In genomic region chr19:19032420-19033175, GRCh38 we compare ENCODE assay signal across 8 cellular contexts. TPM values are rescaled to one million over a fixed set of nuclear protein-coding genes. Genes with fewer than 3 reads are reported as not detected.
DNase-seq lines count a peak whose midpoint lies in the region; ATAC-seq and TF ChIP-seq lines count a peak whose summit lies in the region.

No MANE protein-coding gene starts in this region.

- peak overlapping the region; percentile 96 for H3K4me3 ChIP-seq in LNCaP clone FGC (ENCODE audit: low read depth, low read length)
- H3K4me3 ChIP-seq in SJSA1: peak overlapping the region; percentile 97
- H3K4me3 ChIP-seq in thoracic aorta: peak overlapping the region; percentile 73

- 0 out of 2 replicates have a peak, but pooled peaks cover 3% of the 10 kb centered on the region for H3K9me3 ChIP-seq in SJSA1 (replicated peaks)
- H3K9me3 ChIP-seq in thoracic aorta: no peaks in the 10 kb centered on the region

- H3K27ac ChIP-seq in SJSA1: peak overlapping the region; percentile 91
- H3K27ac ChIP-seq in thoracic aorta: peak overlapping the region; percentile 89 to 91

- H3K27me3 ChIP-seq in SJSA1 (replicated peaks): no peaks in the 10 kb centered on the region
- no peaks in the 10 kb centered on the region for H3K27me3 ChIP-seq in thoracic aorta (replicated peaks; ENCODE audit: insufficient read depth)

- TF ChIP-seq CTCF in LNCaP clone FGC (IDR thresholded peaks at IDR 0.05; ENCODE audit: control insufficient read depth, extremely low read depth, insufficient read depth) (no peak), osteocyte (IDR thresholded peaks at IDR 0.05) (no peak), thoracic aorta (IDR thresholded peaks at IDR 0.05) (no peak)

- no peaks in the 10 kb centered on the region for H3K9me3 Mint-ChIP-seq in activated naive CD8-positive, alpha-beta T cell (ENCODE audit: low read depth)
- no peaks in the 10 kb centered on the region for H3K9me3 Mint-ChIP-seq in osteocyte (ENCODE audit: unreplicated experiment)

- peaks cover 62% of the 10 kb centered on the region for H3K36me3 ChIP-seq in SJSA1
- peaks cover 14% of the 10 kb centered on the region for H3K36me3 ChIP-seq in thoracic aorta

- peak; percentile 94 for DNase-seq in Caki2 (ENCODE audit: low read depth)
- DNase-seq in LNCaP clone FGC (ENCODE audit: low read depth): peak; percentile 75
- peak; percentile 97 to 99 for DNase-seq in SJSA1 (ENCODE audit: low read depth in 1 of 2, low spot score in 2 of 2)
- DNase-seq in Right ventricle myocardium inferior (ENCODE audit: missing footprints): peak; percentile 88
- peak; percentile 93 for DNase-seq in osteocyte (ENCODE audit: extremely low spot score, unreplicated experiment)
- DNase-seq in thoracic aorta (ENCODE audit: low spot score): peak; percentile 86

- peaks cover 13% of the 10 kb centered on the region for H3K4me1 ChIP-seq in SJSA1 (replicated peaks)
- H3K4me1 ChIP-seq in thoracic aorta (ENCODE audit: control insufficient read depth in 1 of 2, low read depth in 2 of 2): peaks cover 10 to 19% of the 10 kb centered on the region in 2 donors

- H3K4me1 Mint-ChIP-seq in activated naive CD8-positive, alpha-beta T cell (ENCODE audit: low read depth): peaks cover 40% of the 10 kb centered on the region
- peaks cover 26% of the 10 kb centered on the region for H3K4me1 Mint-ChIP-seq in osteocyte (ENCODE audit: unreplicated experiment)

- peaks cover 8% of the 10 kb centered on the region for H3K36me3 Mint-ChIP-seq in activated naive CD8-positive, alpha-beta T cell
- peaks cover 14% of the 10 kb centered on the region for H3K36me3 Mint-ChIP-seq in osteocyte (ENCODE audit: unreplicated experiment)

- H3K27me3 Mint-ChIP-seq in activated naive CD8-positive, alpha-beta T cell: no peaks in the 10 kb centered on the region
- H3K27me3 Mint-ChIP-seq in osteocyte (ENCODE audit: unreplicated experiment): no peaks in the 10 kb centered on the region

- peak overlapping the region; percentile 95 for H3K4me3 Mint-ChIP-seq in activated naive CD8-positive, alpha-beta T cell
- peak overlapping the region; percentile 81 for H3K4me3 Mint-ChIP-seq in osteocyte (ENCODE audit: unreplicated experiment)

- peak overlapping the region; percentile 94 for H3K27ac Mint-ChIP-seq in activated naive CD8-positive, alpha-beta T cell
- H3K27ac Mint-ChIP-seq in osteocyte (ENCODE audit: unreplicated experiment): peak overlapping the region; percentile 84

- intact Hi-C loops in Right ventricle myocardium inferior (cut with DNase I): no loop called here

- in situ Hi-C loops in Caki2 (cut with HindIII; ENCODE audit: low pct_unique_long_range_greater_than_20kb, low sequenced_read_pairs): no loop called here

- peak; percentile 53 for ATAC-seq in GM21723 (IDR thresholded peaks at IDR 0.05; ENCODE audit: unreplicated experiment)
- ATAC-seq in Right ventricle myocardium inferior: peak; percentile 76
- ATAC-seq in thoracic aorta (ENCODE audit: insufficient number of reproducible peaks, low FRiP score, low read depth): peak; percentile 83

RNA-seq across cellular contexts. Expression of gene SUGP2, which starts 0.7 kb away (rescaled TPM):
- 33.4 and 36.5 TPM in 2 replicates for total RNA-seq in Caki2 (2014; rRNA removed; shearing (Covaris generic); ENCODE audit: low replicate concordance)
- total RNA-seq in SJSA1 (2014; rRNA removed; shearing (Covaris generic)): 31.8 and 46.4 TPM in 2 replicates
- total RNA-seq in Right ventricle myocardium inferior (68.5 TPM), osteocyte (77.6 and 81.8 TPM in 2 replicates), thoracic aorta (10 to 100 TPM; 42.6 to 57.5 TPM)

RNA-seq across cellular contexts. Expression of gene ARMC6, which starts 0.8 kb away (rescaled TPM):
- 84.8 and 99.9 TPM in 2 replicates for total RNA-seq in Caki2 (2014; rRNA removed; shearing (Covaris generic); ENCODE audit: low replicate concordance)
- total RNA-seq in SJSA1 (2014; rRNA removed; shearing (Covaris generic)): 54.9 and 59.9 TPM in 2 replicates
- total RNA-seq in Right ventricle myocardium inferior: 13.6 TPM
- total RNA-seq in osteocyte: 26.9 and 27.0 TPM in 2 replicates
- total RNA-seq in thoracic aorta: 10 to 100 TPM; 21.0 to 38.6 TPM

RNA-seq across cellular contexts. Expression of gene SLC25A42, which starts 31.2 kb away (rescaled TPM):
- 5.1 and 7.8 TPM in 2 replicates for total RNA-seq in Caki2 (2014; rRNA removed; shearing (Covaris generic); ENCODE audit: low replicate concordance)
- 3.4 and 6.7 TPM in 2 replicates for total RNA-seq in SJSA1 (2014; rRNA removed; shearing (Covaris generic))
- total RNA-seq in Right ventricle myocardium inferior (30.9 TPM), osteocyte (10.0 and 10.6 TPM in 2 replicates), thoracic aorta (10 to 100 TPM in 1 of 2 donors, 1 to 10 TPM in 1; 8.3 to 14.4 TPM)

Comparison
In these comparisons a context has a peak if more than half of its experiments do, and no peak if none do; other contexts are left out.
1. Peak in every context shown above with its lines: DNase-seq, ATAC-seq, H3K4me3 ChIP-seq and H3K27ac ChIP-seq.